ENCODE assay signal across 8 cellular contexts in genomic region chr17:17836818-17837379, GRCh38. TPM values are rescaled to one million over a fixed set of nuclear protein-coding genes. Genes with fewer than 3 reads are reported as not detected.
A peak's percentile ranks its signal among the peaks of the same experiment; 100 is the strongest.
DNase-seq lines count a peak whose midpoint lies in the region; ATAC-seq and TF ChIP-seq lines count a peak whose summit lies in the region.

Gene SREBF1 (minus strand): TSS chr17:17836986. CDS start chr17:17836817, 169 bp downstream.

- peak within 1 kb of the TSS; percentile 99 for H3K4me2 ChIP-seq in skeletal muscle satellite cell (ENCODE audit: low read length)

- peak within 1 kb of the TSS; percentile 98 for H3K27ac ChIP-seq in CD4-positive, alpha-beta memory T cell (ENCODE audit: low read depth, low read length)
- H3K27ac ChIP-seq in body of pancreas = peak within 1 kb of the TSS; percentile 97 to 100 (median 99)

- no peaks in the 10 kb centered on the region for H3K27me3 ChIP-seq in CD4-positive, alpha-beta memory T cell (ENCODE audit: insufficient read depth, low read length)
- H3K27me3 ChIP-seq in body of pancreas (no peaks in the 10 kb centered on the region), iPS-15b (ENCODE audit: control insufficient read depth, insufficient read depth, low read length) (no peaks in the 10 kb centered on the region), skeletal muscle satellite cell (ENCODE audit: control insufficient read depth, insufficient read depth, low read length) (no peaks in the 10 kb centered on the region)

- H3K4me1 ChIP-seq in CD4-positive, alpha-beta memory T cell (ENCODE audit: insufficient read depth, low read length) = peaks cover 57% of the 10 kb centered on the region
- H3K4me1 ChIP-seq in body of pancreas (peaks cover 78% of the 10 kb centered on the region), iPS-15b (ENCODE audit: control insufficient read depth, insufficient read depth, low read length) (peaks cover 34% of the 10 kb centered on the region), skeletal muscle satellite cell (ENCODE audit: control insufficient read depth, insufficient read depth, low read length) (peaks cover 55% of the 10 kb centered on the region)

- CTCF ChIA-PET in CD4-positive, alpha-beta memory T cell (lab: Charles Lee; ENCODE audit: partially characterized antibody) = interaction anchor here (0.8 to 2.1 kb wide), 10 partner anchors 9 to 196 kb away, joined by 3 to 17 read pairs (median 4); no protein-coding TSS in a partner anchor

- H3K4me3 ChIP-seq in CD4-positive, alpha-beta memory T cell (ENCODE audit: low read length in 2 of 2) = peak within 1 kb of the TSS; percentile 48 to 64
- peak within 1 kb of the TSS; percentile 32 to 89 for H3K4me3 ChIP-seq in body of pancreas
- H3K4me3 ChIP-seq in iPS-15b (ENCODE audit: low read depth, low read length) = peak within 1 kb of the TSS; percentile 79
- H3K4me3 ChIP-seq in skeletal muscle satellite cell (ENCODE audit: low read length) = peak within 1 kb of the TSS; percentile 99

- DNase-seq in CD4-positive, alpha-beta memory T cell = peak; percentile 51 to 66 (median 58)
- DNase-seq in T-helper 17 cell (peak; percentile 54 to 61 (median 57)), body of pancreas (peak; percentile 47 to 68 (median 52)), DMS79 (lab: John Stamatoyannopoulos, UW) (no peak)

- no peaks in the 10 kb centered on the region for H3K36me3 ChIP-seq in CD4-positive, alpha-beta memory T cell (ENCODE audit: insufficient read depth, low read length)
- no peaks in the 10 kb centered on the region for H3K36me3 ChIP-seq in body of pancreas (replicated peaks in 1 of 2; ENCODE audit: insufficient read depth in 1 of 2, low read depth in 2 of 2)
- peaks cover 3% of the 10 kb centered on the region for H3K36me3 ChIP-seq in iPS-15b (ENCODE audit: control insufficient read depth, insufficient read depth, low read length)
- no peaks in the 10 kb centered on the region for H3K36me3 ChIP-seq in skeletal muscle satellite cell (ENCODE audit: insufficient read depth, low read length)

- TF ChIP-seq POLR2A in body of pancreas (IDR thresholded peaks at IDR 0.05) = no peak

- ATAC-seq in GM19324 (IDR thresholded peaks at IDR 0.05; ENCODE audit: low FRiP score, unreplicated experiment) (peak; percentile 20), HG03460 (IDR thresholded peaks at IDR 0.05; ENCODE audit: unreplicated experiment) (peak; percentile 25), T-helper 17 cell (peak; percentile 41), body of pancreas (peak; percentile 1)

- POLR2A ChIA-PET in CD4-positive, alpha-beta memory T cell (lab: Charles Lee; ENCODE audit: partially characterized antibody) = interaction anchor here (0.9 to 4.6 kb wide), 15 partner anchors 11 to 202 kb away, joined by 3 to 79 read pairs (median 5); partner anchors contain the start of genes ATPAF2 and GID4

- H3K9ac ChIP-seq in iPS-15b (ENCODE audit: low read depth, low read length) (peak within 1 kb of the TSS; percentile 79), skeletal muscle satellite cell (ENCODE audit: low read depth, low read length) (peak within 1 kb of the TSS; percentile 96)

- no peaks in the 10 kb centered on the region for H3K9me3 Mint-ChIP-seq in CD4-positive, alpha-beta memory T cell

- peak within 1 kb of the TSS; percentile 95 to 99 (median 98) for H3K27ac Mint-ChIP-seq in CD4-positive, alpha-beta memory T cell
- H3K27ac Mint-ChIP-seq in T-helper 17 cell = peak within 1 kb of the TSS; percentile 98

- TF ChIP-seq CTCF in body of pancreas (IDR thresholded peaks at IDR 0.05) = no peak

- H3K27me3 Mint-ChIP-seq in CD4-positive, alpha-beta memory T cell = no peaks in the 10 kb centered on the region
- no peaks in the 10 kb centered on the region for H3K27me3 Mint-ChIP-seq in T-helper 17 cell

- H3K9me3 ChIP-seq in CD4-positive, alpha-beta memory T cell (ENCODE audit: control insufficient read depth in 1 of 2, low read length in 2 of 2) = no peaks in the 10 kb centered on the region
- no peaks in the 10 kb centered on the region for H3K9me3 ChIP-seq in T-helper 17 cell (ENCODE audit: control insufficient read depth, low read length, poor library complexity, severe bottlenecking)
- no peaks in the 10 kb centered on the region for H3K9me3 ChIP-seq in body of pancreas
- H3K9me3 ChIP-seq in iPS-15b (ENCODE audit: control insufficient read depth, insufficient read depth, low read length) = no peaks in the 10 kb centered on the region
- no peaks in the 10 kb centered on the region for H3K9me3 ChIP-seq in skeletal muscle satellite cell (replicated peaks; ENCODE audit: low read length)

- H3K4me1 Mint-ChIP-seq in CD4-positive, alpha-beta memory T cell = peaks cover 35 to 74% (median 62%) of the 10 kb centered on the region in 4 donors
- peaks cover 48% of the 10 kb centered on the region for H3K4me1 Mint-ChIP-seq in T-helper 17 cell

- intact Hi-C loops in CD4-positive, alpha-beta memory T cell (cut with micrococcal nuclease) = loop anchor here (1.0 to 5.0 kb wide), 5 partner anchors 14 to 135 kb away; partner anchors contain the start of genes DRC3 and TOM1L2
- intact Hi-C loops in body of pancreas (cut with DNase I) = no loop called here

- peaks cover 3 to 9% of the 10 kb centered on the region in 2 donors for H3K36me3 Mint-ChIP-seq in CD4-positive, alpha-beta memory T cell
- peaks cover 2% of the 10 kb centered on the region for H3K36me3 Mint-ChIP-seq in T-helper 17 cell (ENCODE audit: low read depth)

- H3K4me3 Mint-ChIP-seq in CD4-positive, alpha-beta memory T cell = peak within 1 kb of the TSS; percentile 86 to 93 (median 89)
- peak within 1 kb of the TSS; percentile 91 for H3K4me3 Mint-ChIP-seq in T-helper 17 cell

- WGBS in body of pancreas, 2 donors = 2 to 8% methylated on average over 11 to 52 of the region's 52 CpGs

RNA-seq across cellular contexts. Expression of gene SREBF1, which starts in this region (rescaled TPM):
- total RNA-seq in CD4-positive, alpha-beta memory T cell = 10 to 100 TPM in 1 of 2 experiments, 1 to 10 TPM in 1; 10.0 to 11.7 TPM
- polyA plus RNA-seq in CD4-positive, alpha-beta memory T cell = 10 to 100 TPM in 1 of 2 donors, 1 to 10 TPM in 1; 5.0 to 15.5 TPM
- total RNA-seq in T-helper 17 cell = 100 to 1,000 TPM; 198 to 241 TPM
- 10 to 100 TPM; 22.3 to 88.0 TPM for total RNA-seq in body of pancreas
- 76.9 and 114 TPM in 2 replicates for total RNA-seq in skeletal muscle satellite cell (2012; rRNA removed)
